In genomic region chr17:57488856-57489255, GRCh38 we compare ENCODE assay signal across 27 cellular contexts.
DNase-seq lines count a peak whose midpoint lies in the region; ATAC-seq and TF ChIP-seq lines count a peak whose summit lies in the region.
"Had no signal": no experiment of that assay in that cellular context is flagged by ENCODE, and none has a peak within 500 bp of the region (broad histone marks: within the 10 kb centered on the region; RNA-seq: fewer than 3 reads in every experiment).

No MANE protein-coding gene starts in this region.

- 45 to 61% (median 54%) methylated on average over 9 of the region's 9 CpGs for WGBS in adrenal gland, 4 donors

- intact Hi-C loops in adrenal gland (cut with DNase I): no loop called here

- TF ChIP-seq CTCF in adrenal gland (IDR thresholded peaks at IDR 0.05) (no peak), right atrium auricular region (IDR thresholded peaks at IDR 0.05) (no peak)

- H3K27me3 Mint-ChIP-seq in stimulated activated naive B cell treated with anti-CD40 and anti-IgM and Interleukin-4, amounts not matched to agents 10 μg/mL and 1 μg/mL and 100 μg/mL, for 72 hours: no peaks in the 10 kb centered on the region
- H3K27me3 Mint-ChIP-seq: effector memory CD8-positive, alpha-beta T cell had no signal

- H3K27me3 ChIP-seq in adrenal gland: no peaks in the 10 kb centered on the region
- no peaks in the 10 kb centered on the region for H3K27me3 ChIP-seq in right atrium auricular region
- H3K27me3 ChIP-seq: BE2C had no signal

- H3K36me3 ChIP-seq in adrenal gland (replicated peaks in 1 of 2) (no peaks in the 10 kb centered on the region), right atrium auricular region (no peaks in the 10 kb centered on the region)
- H3K36me3 ChIP-seq: BE2C had no signal

- no peak overlapping the region for H3K4me3 Mint-ChIP-seq in stimulated activated naive B cell treated with anti-CD40 and anti-IgM and Interleukin-4, amounts not matched to agents 10 μg/mL and 1 μg/mL and 100 μg/mL, for 72 hours
- H3K4me3 Mint-ChIP-seq: activated naive CD4-positive, alpha-beta T cell treated with anti-CD3 and anti-CD28 coated beads for 36 hours; effector memory CD8-positive, alpha-beta T cell; GM23338 had no signal

- peak overlapping the region; percentile 2 to 78 (median 60) for H3K27ac ChIP-seq in adrenal gland
- peak overlapping the region; percentile 74 to 77 for H3K27ac ChIP-seq in right atrium auricular region
- H3K27ac ChIP-seq: A549 had no signal

- H3K36me3 Mint-ChIP-seq in activated naive CD4-positive, alpha-beta T cell treated with anti-CD3 and anti-CD28 coated beads, Interleukin-2, amount 50 U/mL, for 72 hours: no peaks in the 10 kb centered on the region
- peaks cover 11 to 41% of the 10 kb centered on the region in 2 donors for H3K36me3 Mint-ChIP-seq in stimulated activated naive B cell treated with anti-CD40 and anti-IgM and Interleukin-4, amounts not matched to agents 10 μg/mL and 1 μg/mL and 100 μg/mL, for 72 hours

- H3K27ac Mint-ChIP-seq in activated naive CD4-positive, alpha-beta T cell treated with anti-CD3 and anti-CD28 coated beads, Interleukin-2, amount 50 U/mL, for 72 hours: peak overlapping the region; percentile 14 to 32
- peak overlapping the region; percentile 31 for H3K27ac Mint-ChIP-seq in stimulated activated naive B cell treated with anti-CD40 and anti-IgM and Interleukin-4, amounts not matched to agents 10 μg/mL and 1 μg/mL and 100 μg/mL, for 72 hours
- H3K27ac Mint-ChIP-seq: activated naive CD4-positive, alpha-beta T cell treated with anti-CD3 and anti-CD28 coated beads for 36 hours; GM23338 had no signal

- no peaks in the 10 kb centered on the region for H3K9me3 Mint-ChIP-seq in activated naive CD4-positive, alpha-beta T cell treated with anti-CD3 and anti-CD28 coated beads, Interleukin-2, amount 50 U/mL, for 72 hours
- H3K9me3 Mint-ChIP-seq in stimulated activated naive B cell treated with anti-CD40 and anti-IgM and Interleukin-4, amounts not matched to agents 10 μg/mL and 1 μg/mL and 100 μg/mL, for 72 hours: no peaks in the 10 kb centered on the region
- H3K9me3 Mint-ChIP-seq: activated naive CD4-positive, alpha-beta T cell treated with anti-CD3 and anti-CD28 coated beads for 36 hours; effector memory CD8-positive, alpha-beta T cell; GM23338 had no signal

- peaks cover 57 to 94% of the 10 kb centered on the region in 2 donors for H3K4me1 Mint-ChIP-seq in stimulated activated naive B cell treated with anti-CD40 and anti-IgM and Interleukin-4, amounts not matched to agents 10 μg/mL and 1 μg/mL and 100 μg/mL, for 72 hours

- peaks cover 22 to 64% of the 10 kb centered on the region in 2 donors for H3K4me1 ChIP-seq in adrenal gland (replicated peaks in 1 of 2)
- H3K4me1 ChIP-seq in right atrium auricular region: peaks cover 0 to 64% of the 10 kb centered on the region in 2 donors
- H3K4me1 ChIP-seq: A549 had no signal

- H3K9me3 ChIP-seq in adrenal gland (replicated peaks in 1 of 3) (no peaks in the 10 kb centered on the region), right atrium auricular region (no peaks in the 10 kb centered on the region)
- H3K9me3 ChIP-seq: A549, BE2C had no signal

- no peak for ATAC-seq in activated naive CD4-positive, alpha-beta T cell treated with anti-CD3 and anti-CD28 coated beads, Interleukin-2, amount 50 U/mL, for 72 hours
- no peak for ATAC-seq in stimulated activated naive B cell treated with anti-CD40 and anti-IgM and Interleukin-4, amounts not matched to agents 10 μg/mL and 1 μg/mL and 100 μg/mL, for 72 hours (replicated peaks)
- no peak for ATAC-seq in GM19395 (IDR thresholded peaks at IDR 0.05; ENCODE audit: unreplicated experiment)
- ATAC-seq: A549; effector memory CD8-positive, alpha-beta T cell; esophagus mucosa; GM23338 had no signal

- H3K4me3 ChIP-seq in adrenal gland: no peak overlapping the region
- no peak overlapping the region for H3K4me3 ChIP-seq in right atrium auricular region
- H3K4me3 ChIP-seq: A549, GM23338, lung had no signal

- TF ChIP-seq POLR2A in adrenal gland (IDR thresholded peaks at IDR 0.05): peak in 1 of 2 donors; percentile 40

- DNase-seq in activated naive CD4-positive, alpha-beta T cell treated with anti-CD3 and anti-CD28 coated beads, Interleukin-2, amount 50 U/mL, for 72 hours (ENCODE audit: low spot score in 2 of 2): no peak
- no peak for DNase-seq in activated naive CD4-positive, alpha-beta T cell (lab: John Stamatoyannopoulos, UW)
- DNase-seq in adrenal gland (peak; percentile 54 to 92 (median 85)), right atrium auricular region (ENCODE audit: low spot score) (peak; percentile 71), NCI-H1048 (lab: John Stamatoyannopoulos, UW) (no peak), DMS114 treated with DMSO at 0.1 percent for 48 hours (lab: John Stamatoyannopoulos, UW; ENCODE audit: unreplicated experiment) (no peak)
- no peak for DNase-seq in stimulated activated naive B cell treated with anti-CD40 and anti-IgM and Interleukin-4, amounts not matched to agents 10 μg/mL and 1 μg/mL and 100 μg/mL, for 72 hours
- DNase-seq: activated CD4-positive, alpha-beta T cell treated with anti-CD3 and anti-CD28 coated beads for 1 hour; activated naive CD4-positive, alpha-beta T cell treated with anti-CD3 and anti-CD28 coated beads for 36 hours; activated T-cell treated with anti-CD3 and anti-CD28 coated beads, Interleukin-2, amount 50 U/mL, for 1 hour; BE2C; cerebellar nuclear complex; effector memory CD8-positive, alpha-beta T cell; foreskin melanocyte; islet precursor cell; NCI-H1436; NCI-H2171 treated with DMSO at 0.1 percent for 48 hours; NCI-H774; retina; stimulated activated CD4-positive, alpha-beta T cell treated with anti-CD3 and anti-CD28 coated beads, Interleukin-12 subunit alpha, Interleukin-12 subunit beta, amount 100 ng/mL, for 4 hours; stimulated activated CD4-positive, alpha-beta T cell treated with anti-CD3 and anti-CD28 coated beads, Interleukin-4, amount 100 ng/mL, for 4 hours; SW 1271 had no signal

Comparison
In these comparisons a context has a peak if more than half of its experiments do, and no peak if none do; other contexts are left out.
1. DNase-seq: peak in adrenal gland (7 of 7) and right atrium auricular region (single experiment); none in activated naive CD4-positive, alpha-beta T cell treated with anti-CD3 and anti-CD28 coated beads, Interleukin-2, amount 50 U/mL, for 72 hours (0 of 2), activated naive CD4-positive, alpha-beta T cell (0 of 4), stimulated activated naive B cell treated with anti-CD40 and anti-IgM and Interleukin-4, amounts not matched to agents 10 μg/mL and 1 μg/mL and 100 μg/mL, for 72 hours (single experiment), NCI-H1048 (single experiment) and DMS114 treated with DMSO at 0.1 percent for 48 hours (single experiment).